In the genomic region with DNA sequence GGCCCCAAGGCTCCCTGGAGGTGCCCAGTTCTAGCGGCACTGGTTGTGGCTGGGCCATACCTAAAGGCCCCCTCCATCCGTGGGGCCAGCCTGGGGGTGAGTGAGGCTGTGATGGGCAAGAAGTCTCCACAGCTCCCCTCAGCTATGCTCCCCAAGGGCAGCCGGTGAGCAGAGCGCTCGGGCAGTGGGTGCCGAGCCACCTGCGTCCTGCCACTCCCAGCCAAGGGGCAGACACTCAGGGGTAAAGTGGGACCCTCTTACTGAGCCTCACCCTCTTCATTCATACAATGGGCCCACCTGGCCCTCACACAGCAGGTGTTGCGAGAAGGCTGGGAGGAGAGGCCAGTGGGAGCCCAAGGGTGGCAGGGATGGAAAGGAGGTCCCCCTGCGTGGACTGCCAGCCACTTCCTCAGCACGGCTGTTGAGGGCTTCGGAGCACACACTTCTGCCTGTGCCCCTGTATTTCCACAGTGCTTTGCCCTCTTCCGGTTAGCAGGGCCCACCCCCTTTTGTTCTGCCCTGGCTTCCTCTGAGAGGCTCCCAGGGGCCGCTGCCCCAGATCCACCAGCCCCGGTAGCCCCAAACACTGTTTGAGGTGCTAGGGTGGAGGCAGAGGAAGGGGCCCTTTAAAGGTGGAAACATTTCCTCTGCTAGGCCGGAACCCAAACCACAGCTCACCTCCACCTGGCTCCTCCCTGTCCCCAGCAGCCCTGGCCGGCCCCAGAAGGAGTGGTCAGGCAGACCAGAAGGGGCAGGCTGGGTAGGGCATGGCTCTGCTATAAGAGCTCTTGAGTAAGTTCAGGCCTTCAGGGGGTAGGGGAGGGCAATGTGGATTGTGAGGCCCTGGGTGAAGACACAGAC, we compare ENCODE assay signal across 1 cellular context.
TF ChIP-seq lines count a peak whose summit lies in the region.

No MANE protein-coding gene starts in this region.

TF ChIP-seq in GM23338, 12 proteins besides CTCF, POLR2A, EP300 and RAD21 (continued from another document):
- no peak for TF ChIP-seq ZNF462 (CRISPR knock-in tag; IDR thresholded peaks at IDR 0.05)
- TF ChIP-seq EZH2phosphoT487 (IDR thresholded peaks at IDR 0.05; ENCODE audit: unreplicated experiment) = no peak
